30 cellular contexts compared by ENCODE assay signal in the genomic region with DNA sequence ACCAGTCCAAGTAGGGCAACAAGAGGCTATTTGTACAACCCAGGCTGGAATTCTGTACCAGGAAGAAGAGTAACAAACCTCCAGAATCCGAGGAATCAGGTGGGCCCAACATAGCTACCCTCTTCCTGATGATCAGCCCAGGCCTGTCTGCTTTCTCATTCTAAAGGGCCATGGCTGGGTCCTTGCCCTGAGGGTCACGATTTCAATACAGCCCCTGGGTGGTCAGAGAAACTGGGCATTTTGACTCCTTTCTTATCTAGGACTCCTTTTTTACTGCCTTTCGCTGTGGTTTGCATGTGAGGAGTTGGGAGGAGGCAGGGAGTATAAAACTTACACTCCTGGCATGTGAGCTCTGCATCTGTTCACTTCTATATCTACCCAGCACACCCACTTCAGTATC.
"Had no signal": no experiment of that assay in that cellular context is flagged by ENCODE, and none has a peak within 500 bp of the region (broad histone marks: within the 10 kb centered on the region; RNA-seq: fewer than 3 reads in every experiment).

No MANE protein-coding gene starts in this region.

- DNase-seq: activated CD4-positive, alpha-beta memory T cell treated with anti-CD3 and anti-CD28 coated beads, Interleukin-2, amount 10 ng/mL, durations not matched to agents 7 days and 5 days; activated CD4-positive, alpha-beta T cell treated with anti-CD3 and anti-CD28 coated beads for 1 hour; activated CD4-positive, alpha-beta T cell treated with anti-CD3 and anti-CD28 coated beads for 48 hours; activated CD4-positive, CD25-positive, alpha-beta regulatory T cell; activated CD8-positive, alpha-beta memory T cell treated with anti-CD3 and anti-CD28 coated beads for 24 hours; activated CD8-positive, alpha-beta memory T cell treated with anti-CD3 and anti-CD28 coated beads, Interleukin-2, amount 10 ng/mL, durations not matched to agents 7 days and 5 days; activated CD8-positive, alpha-beta memory T cell treated with anti-CD3 and anti-CD28 coated beads, Interleukin-2, amount 50 U/mL, for 48 hours; activated effector memory CD4-positive, alpha-beta T cell treated with Interleukin-2 at 50 U/mL for 16 hours; activated naive CD4-positive, alpha-beta T cell; activated naive CD4-positive, alpha-beta T cell treated with anti-CD3 and anti-CD28 coated beads, Interleukin-2, amount 50 U/mL, for 16 hours; activated naive CD8-positive, alpha-beta T cell treated with anti-CD3 and anti-CD28 coated beads for 36 hours; activated T-cell treated with anti-CD3 and anti-CD28 coated beads, Interleukin-2, amount 50 U/mL, for 48 hours; amygdala; body of pancreas; caudate nucleus; NCI-H1105; NCI-H1417 treated with DMSO at 0.1 percent for 48 hours; NCI-H187 treated with DMSO at 0.1 percent for 48 hours; NCI-H2081; NCI-H2171 treated with DMSO at 0.1 percent for 48 hours; NCI-H446 treated with DMSO at 0.1 percent for 48 hours; NCI-H524; NCI-H69; NCI-H82; Right ventricle myocardium superior; RPMI8226; T1000; WERI-Rb-1 had no signal

- FAIRE-seq: bronchial epithelial cell had no signal

- H3K27ac ChIP-seq: ascending aorta, body of pancreas, WERI-Rb-1 had no signal

- H3K4me3 ChIP-seq: ascending aorta, body of pancreas had no signal

- H3K36me3 Mint-ChIP-seq: activated naive CD8-positive, alpha-beta T cell treated with anti-CD3 and anti-CD28 coated beads for 36 hours had no signal

- H3K27me3 ChIP-seq: ascending aorta, body of pancreas had no signal

- H3K27ac Mint-ChIP-seq: activated CD4-positive, alpha-beta memory T cell treated with anti-CD3 and anti-CD28 coated beads, Interleukin-2, amount 10 ng/mL, durations not matched to agents 7 days and 5 days; activated CD8-positive, alpha-beta memory T cell treated with anti-CD3 and anti-CD28 coated beads, Interleukin-2, amount 10 ng/mL, durations not matched to agents 7 days and 5 days; activated naive CD8-positive, alpha-beta T cell treated with anti-CD3 and anti-CD28 coated beads for 36 hours had no signal

- H3K4me3 Mint-ChIP-seq: activated CD4-positive, alpha-beta memory T cell treated with anti-CD3 and anti-CD28 coated beads, Interleukin-2, amount 10 ng/mL, durations not matched to agents 7 days and 5 days; activated CD8-positive, alpha-beta memory T cell treated with anti-CD3 and anti-CD28 coated beads, Interleukin-2, amount 10 ng/mL, durations not matched to agents 7 days and 5 days; activated naive CD8-positive, alpha-beta T cell treated with anti-CD3 and anti-CD28 coated beads for 36 hours had no signal

- H3K36me3 ChIP-seq: ascending aorta, WERI-Rb-1 had no signal

- H3K9me3 ChIP-seq: ascending aorta, body of pancreas had no signal

- H3K4me1 ChIP-seq: ascending aorta had no signal

- H3K9me3 Mint-ChIP-seq: activated naive CD8-positive, alpha-beta T cell treated with anti-CD3 and anti-CD28 coated beads for 36 hours had no signal
